8 cellular contexts compared by ENCODE assay signal in genomic region chr5:179906294-179906794, GRCh38. TPM values are rescaled to one million over a fixed set of nuclear protein-coding genes. Genes with fewer than 3 reads are reported as not detected.
DNase-seq lines count a peak whose midpoint lies in the region; ATAC-seq and TF ChIP-seq lines count a peak whose summit lies in the region.

No MANE protein-coding gene starts in this region.

- WGBS in endodermal cell (ENCODE audit: insufficient coverage in 1 of 2, insufficient read length in 1 of 2), 2 experiments = 94% methylated on average over 23 to 24 of the region's 24 CpGs

- H3K36me3 ChIP-seq in OCI-LY7 (ENCODE audit: insufficient read depth, low read length) (peaks cover 35% of the 10 kb centered on the region), endodermal cell (ENCODE audit: control insufficient read depth, insufficient read depth, low read length) (peaks cover 24% of the 10 kb centered on the region)

- H3K27me3 ChIP-seq in endodermal cell (ENCODE audit: control insufficient read depth, insufficient read depth, low read length, poor library complexity, severe bottlenecking) (no peaks in the 10 kb centered on the region), foreskin keratinocyte (peaks cover 2% of the 10 kb centered on the region)

- peak overlapping the region; percentile 95 for H3K4me2 ChIP-seq in OCI-LY7 (ENCODE audit: low read length)

- no TSS peak for BruUV-seq in OCI-LY7 (replicated peaks; lab: Mats Ljungman, UMichigan)

- peaks cover 21% of the 10 kb centered on the region for H3K79me2 ChIP-seq in OCI-LY7 (ENCODE audit: insufficient read depth, low read depth, low read length)

- ATAC-seq in HG02852 (IDR thresholded peaks at IDR 0.05; ENCODE audit: unreplicated experiment) (no peak), foreskin keratinocyte (no peak)

- no peaks in the 10 kb centered on the region for H3K4me1 Mint-ChIP-seq in endodermal cell

- no peak overlapping the region for H3K27ac ChIP-seq in OCI-LY7 (ENCODE audit: low read depth, low read length, poor library complexity, severe bottlenecking)
- H3K27ac ChIP-seq in endodermal cell (ENCODE audit: low read depth, low read length) = no peak overlapping the region
- H3K27ac ChIP-seq in foreskin keratinocyte = no peak overlapping the region

- intact Hi-C loops in OCI-LY7 (cut with micrococcal nuclease; ENCODE audit: unreplicated experiment) (loop anchor here (5.0 kb wide), 4 partner anchors 49 to 386 kb away; partner anchors contain the start of genes MAPK9, MGAT4B and MRNIP), posterior vena cava (cut with DNase I) (loop anchor here in 1 of 2 donors (5.0 kb wide), 1 partner anchor 144 kb away; no protein-coding TSS in a partner anchor)

- H2AFZ ChIP-seq in OCI-LY7 (ENCODE audit: low read length) = no peak overlapping the region

- POLR2A ChIA-PET in OCI-LY7 (lab: Charles Lee) = interaction anchor here (0.8 to 1.1 kb wide), 2 partner anchors 28 to 33 kb away, joined by 3 to 4 read pairs; no protein-coding TSS in a partner anchor

- H3K4me3 ChIP-seq in OCI-LY7 (ENCODE audit: low read depth, low read length, poor library complexity, severe bottlenecking) = peak overlapping the region; percentile 86
- peak overlapping the region; percentile 85 for H3K4me3 ChIP-seq in endodermal cell (ENCODE audit: low read length)

- no peaks in the 10 kb centered on the region for H4K20me1 ChIP-seq in OCI-LY7 (ENCODE audit: insufficient read depth, low read length)

- peak; percentile 45 for DNase-seq in GF-D8 (lab: John Stamatoyannopoulos, UW)
- no peak for DNase-seq in OCI-LY7 (ENCODE audit: low spot score)
- DNase-seq in endodermal cell = no peak
- DNase-seq in posterior vena cava (ENCODE audit: low spot score) = peak; percentile 72
- DNase-seq in DMS114 treated with DMSO at 0.1 percent for 48 hours (lab: John Stamatoyannopoulos, UW; ENCODE audit: unreplicated experiment) = no peak
- DNase-seq in LoVo (ENCODE audit: low spot score) = no peak
- DNase-seq in foreskin keratinocyte = no peak

- H3K9me3 Mint-ChIP-seq in endodermal cell = no peaks in the 10 kb centered on the region

- no peaks in the 10 kb centered on the region for H3K9me2 ChIP-seq in OCI-LY7 (ENCODE audit: insufficient read depth, low read length)

- H3K9me3 ChIP-seq in OCI-LY7 (ENCODE audit: low read length) (no peaks in the 10 kb centered on the region), endodermal cell (ENCODE audit: control insufficient read depth, low read length) (no peaks in the 10 kb centered on the region)

- peak overlapping the region; percentile 36 for H3K27ac Mint-ChIP-seq in endodermal cell

- H3K9ac ChIP-seq in endodermal cell (ENCODE audit: extremely low read depth, low read length, poor library complexity, severe bottlenecking) = no peak overlapping the region

- H3K4me1 ChIP-seq in OCI-LY7 (ENCODE audit: insufficient read depth, low read length, poor library complexity, severe bottlenecking) (peaks cover 19% of the 10 kb centered on the region), endodermal cell (ENCODE audit: control insufficient read depth, insufficient read depth, low read length) (no peaks in the 10 kb centered on the region), foreskin keratinocyte (no peaks in the 10 kb centered on the region)

- H3K36me3 Mint-ChIP-seq in endodermal cell (ENCODE audit: low read depth) = peaks cover 29% of the 10 kb centered on the region

- H3K27me3 Mint-ChIP-seq in endodermal cell (ENCODE audit: insufficient read depth) = no peaks in the 10 kb centered on the region

- CTCF ChIA-PET in OCI-LY7 (lab: Charles Lee; ENCODE audit: unreplicated experiment) = no interaction called here

- peak overlapping the region; percentile 76 for H3K4me3 Mint-ChIP-seq in endodermal cell

- TF ChIP-seq CTCF in OCI-LY7 (conservative IDR thresholded peaks at IDR 0.05; ENCODE audit: low read length) = no peak
- no peak for TF ChIP-seq CTCF in endodermal cell (conservative IDR thresholded peaks at IDR 0.05)
- no peak for TF ChIP-seq CTCF in foreskin keratinocyte (conservative IDR thresholded peaks at IDR 0.05)

RNA-seq across cellular contexts. Expression of gene TBC1D9B, which starts 1.4 kb away (rescaled TPM):
- total RNA-seq in OCI-LY7 (2014; rRNA removed; shearing (Covaris generic)) = 49.4 and 52.2 TPM in 2 replicates
- 93.6 and 106 TPM in 2 replicates for total RNA-seq in OCI-LY7 (2022)
- total RNA-seq in endodermal cell = 100 to 1,000 TPM; 118 to 127 TPM
- 74.4 TPM for polyA plus RNA-seq in endodermal cell (2013, experiment 1 of 2)
- 68.1 TPM for polyA plus RNA-seq in endodermal cell (2013, experiment 2 of 2)
- total RNA-seq in posterior vena cava = 10 to 100 TPM; 85.0 to 90.5 TPM
- 77.6 and 87.2 TPM in 2 replicates for total RNA-seq in foreskin keratinocyte
- polyA plus RNA-seq in foreskin keratinocyte = 49.5 and 56.2 TPM in 2 replicates

RNA-seq across cellular contexts. Expression of gene MRNIP, which starts 47.7 kb away (rescaled TPM):
- total RNA-seq in OCI-LY7 (2014; rRNA removed; shearing (Covaris generic)) = 76.2 and 78.7 TPM in 2 replicates
- total RNA-seq in OCI-LY7 (2022) = 70.5 and 76.5 TPM in 2 replicates
- 10 to 100 TPM; 45.8 to 55.3 TPM for total RNA-seq in endodermal cell
- 34.7 TPM for polyA plus RNA-seq in endodermal cell (2013, experiment 1 of 2)
- polyA plus RNA-seq in endodermal cell (2013, experiment 2 of 2) = 32.0 TPM
- 10 to 100 TPM; 17.3 to 20.1 TPM for total RNA-seq in posterior vena cava
- 12.9 and 13.8 TPM in 2 replicates for total RNA-seq in foreskin keratinocyte
- 13.6 and 16.4 TPM in 2 replicates for polyA plus RNA-seq in foreskin keratinocyte

Comparison
In these comparisons a context has a peak if more than half of its experiments do, and no peak if none do; other contexts are left out.
1. DNase-seq: peak in GF-D8 (single experiment) and posterior vena cava (single experiment); none in OCI-LY7 (single experiment), endodermal cell (single experiment), DMS114 treated with DMSO at 0.1 percent for 48 hours (single experiment), LoVo (single experiment) and foreskin keratinocyte (0 of 2).